31 cellular contexts compared by ENCODE assay signal in the genomic region with DNA sequence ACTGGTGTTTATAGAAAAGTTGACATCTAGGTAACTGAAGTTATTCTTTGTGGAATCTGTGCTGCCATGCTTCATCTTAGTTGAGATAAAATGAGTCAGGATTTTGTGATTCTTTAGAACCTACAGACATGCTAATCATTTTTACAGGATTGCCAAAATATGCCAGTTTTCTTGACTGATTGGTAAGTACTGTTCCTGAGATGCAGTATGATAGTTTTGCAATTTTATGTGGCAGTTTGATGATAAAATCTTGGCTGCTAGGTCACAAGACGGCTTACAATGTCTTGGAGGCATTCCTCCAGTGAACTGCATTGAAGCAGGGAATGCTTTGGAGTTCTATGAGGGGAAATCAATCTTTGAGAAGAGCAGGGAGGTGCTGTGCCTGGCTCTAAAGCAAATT.
"Had no signal": no experiment of that assay in that cellular context is flagged by ENCODE, and none has a peak within 500 bp of the region (broad histone marks: within the 10 kb centered on the region; RNA-seq: fewer than 3 reads in every experiment).

No MANE protein-coding gene starts in this region.

- FAIRE-seq: bronchial epithelial cell, TTC549 had no signal

- H3K27ac ChIP-seq: adrenal gland, ascending aorta, cardiac muscle cell, VCaP had no signal

- DNase-seq: activated B cell treated with CpG ODN at 0.5 μM for 24 hours; activated CD4-positive, alpha-beta memory T cell treated with anti-CD3 and anti-CD28 coated beads for 36 hours; activated CD4-positive, alpha-beta T cell treated with anti-CD3 and anti-CD28 coated beads for 4 hours; activated CD4-positive, alpha-beta T cell treated with anti-CD3 and anti-CD28 coated beads, Interleukin-2, amount 10 ng/mL, durations not matched to agents 24 days and 14 days; activated CD4-positive, alpha-beta T cell treated with anti-CD3 and anti-CD28 coated beads, Interleukin-2, amount 50 U/mL, for 1 hour; activated CD4-positive, alpha-beta T cell treated with anti-CD3 and anti-CD28 coated beads, Interleukin-2, amount 50 U/mL, for 4 hours; activated CD4-positive, CD25-positive, alpha-beta regulatory T cell treated with anti-CD3 and anti-CD28 coated beads, Interleukin-2, amount 50 U/mL, for 72 hours; activated CD8-positive, alpha-beta memory T cell treated with anti-CD3 and anti-CD28 coated beads, Interleukin-2, amount 50 U/mL, for 4 hours; activated CD8-positive, alpha-beta T cell treated with anti-CD3 and anti-CD28 coated beads for 36 hours; activated effector memory CD4-positive, alpha-beta T cell treated with anti-CD3 and anti-CD28 coated beads, Interleukin-2, amount 50 U/mL, for 16 hours; activated gamma-delta T cell treated with Interleukin-2 at 50 U/mL for 16 hours; activated naive CD4-positive, alpha-beta T cell; activated naive CD4-positive, alpha-beta T cell treated with anti-CD3 and anti-CD28 coated beads for 36 hours; activated naive CD4-positive, alpha-beta T cell treated with anti-CD3 and anti-CD28 coated beads, Interleukin-2, amount 50 U/mL, for 16 hours; activated naive CD8-positive, alpha-beta T cell treated with anti-CD3 and anti-CD28 coated beads for 36 hours; activated T-cell treated with anti-CD3 and anti-CD28 coated beads for 4 hours; activated T-cell treated with anti-CD3 and anti-CD28 coated beads, Interleukin-2, amount 50 U/mL, for 1 hour; activated T-cell treated with anti-CD3 and anti-CD28 coated beads, Interleukin-2, amount 50 U/mL, for 4 hours; activated T-cell treated with anti-CD3 and anti-CD28 coated beads, Interleukin-2, amount 50 U/mL, for 72 hours; adrenal gland; amygdala; anterior cingulate cortex; cerebellar nuclear complex; T-helper 1 cell; T-helper 2 cell; T-helper 9 cell had no signal

- H3K9me3 ChIP-seq: adrenal gland, ascending aorta had no signal

- H3K36me3 ChIP-seq: adrenal gland, ascending aorta, cardiac muscle cell had no signal

- H3K27me3 ChIP-seq: ascending aorta had no signal

- H3K4me3 ChIP-seq: adrenal gland, ascending aorta, cardiac muscle cell had no signal

- H3K4me1 ChIP-seq: adrenal gland, ascending aorta had no signal
